Comparison of ENCODE assay signal across 8 cellular contexts in genomic region chr21:37563641-37564340, GRCh38.
DNase-seq lines count a peak whose midpoint lies in the region; ATAC-seq and TF ChIP-seq lines count a peak whose summit lies in the region.

No MANE protein-coding gene starts in this region.

- H3K4me3 ChIP-seq in SK-N-SH (ENCODE audit: low read depth in 2 of 2, low read length in 1 of 2): peak overlapping the region; percentile 68 to 73
- H3K4me3 ChIP-seq in parathyroid adenoma (ENCODE audit: low read depth, low read length): peak overlapping the region; percentile 61
- H3K4me3 ChIP-seq in tibial artery: peak overlapping the region; percentile 63 to 70

- peak overlapping the region; percentile 98 to 99 for H3K27ac Mint-ChIP-seq in activated naive CD4-positive, alpha-beta T cell treated with anti-CD3 and anti-CD28 coated beads, Interleukin-2, amount 50 U/mL, for 72 hours
- H3K27ac Mint-ChIP-seq in glutamatergic neuron (ENCODE audit: unreplicated experiment): peak overlapping the region; percentile 43

- TF ChIP-seq CTCF in SK-N-SH (IDR thresholded peaks at IDR 0.05) (peak; percentile 47), glutamatergic neuron (IDR thresholded peaks at IDR 0.05; ENCODE audit: partially characterized antibody, unreplicated experiment) (peak; percentile 10), parathyroid adenoma (IDR thresholded peaks at IDR 0.05) (no peak), tibial artery (IDR thresholded peaks at IDR 0.05) (peak; percentile 44 to 47)

- TF ChIP-seq POLR2A in GM10847 (IDR thresholded peaks at IDR 0.05; ENCODE audit: extremely low read depth, insufficient read length): peak; percentile 67

- H3K27ac ChIP-seq in SK-N-SH (ENCODE audit: low read depth in 2 of 2, low read length in 1 of 2) (peak overlapping the region; percentile 87 to 99), parathyroid adenoma (peak overlapping the region; percentile 39), tibial artery (peak overlapping the region; percentile 84 to 86)

- peaks cover 4 to 9% of the 10 kb centered on the region in 2 donors for H3K9me3 Mint-ChIP-seq in activated naive CD4-positive, alpha-beta T cell treated with anti-CD3 and anti-CD28 coated beads, Interleukin-2, amount 50 U/mL, for 72 hours
- no peaks in the 10 kb centered on the region for H3K9me3 Mint-ChIP-seq in glutamatergic neuron (ENCODE audit: unreplicated experiment)

- H3K4me1 ChIP-seq in SK-N-SH (ENCODE audit: control insufficient read depth in 1 of 2, insufficient read depth in 2 of 2, low read depth in 1 of 2, low read length in 1 of 2) (peaks cover 7 to 20% of the 10 kb centered on the region in 2 experiments; a peak in 2 of 4 replicates), parathyroid adenoma (no peaks in the 10 kb centered on the region), tibial artery (peaks cover 0 to 21% (median 16%) of the 10 kb centered on the region in 4 donors)

- H2AFZ ChIP-seq in SK-N-SH (ENCODE audit: low read depth) (peak overlapping the region; percentile 99), parathyroid adenoma (peak overlapping the region; percentile 90)

- no peaks in the 10 kb centered on the region for H3K27me3 ChIP-seq in SK-N-SH (ENCODE audit: insufficient read depth)
- H3K27me3 ChIP-seq in parathyroid adenoma (ENCODE audit: control insufficient read depth, insufficient read depth, low read length): no peaks in the 10 kb centered on the region
- no peaks in the 10 kb centered on the region for H3K27me3 ChIP-seq in tibial artery

- H4K20me1 ChIP-seq in SK-N-SH (ENCODE audit: insufficient read depth): no peaks in the 10 kb centered on the region

- no peaks in the 10 kb centered on the region for H3K9me3 ChIP-seq in SK-N-SH
- H3K9me3 ChIP-seq in parathyroid adenoma (ENCODE audit: control insufficient read depth, low read length): no peaks in the 10 kb centered on the region
- H3K9me3 ChIP-seq in tibial artery: no peaks in the 10 kb centered on the region

- no peaks in the 10 kb centered on the region for H3K4me1 Mint-ChIP-seq in glutamatergic neuron (ENCODE audit: low read depth, unreplicated experiment)

- DNase-seq in NAMALWA (ENCODE audit: low spot score) (peak; percentile 90), SK-N-SH (peak; percentile 97), glutamatergic neuron (peak; percentile 86), tibial artery (peak; percentile 93 to 96)
- peak; percentile 90 to 91 for DNase-seq in activated naive CD4-positive, alpha-beta T cell treated with anti-CD3 and anti-CD28 coated beads, Interleukin-2, amount 50 U/mL, for 72 hours (ENCODE audit: low spot score in 2 of 2)

- ATAC-seq in HG02571 (IDR thresholded peaks at IDR 0.05; ENCODE audit: unreplicated experiment): peak; percentile 89
- peak; percentile 82 to 87 for ATAC-seq in activated naive CD4-positive, alpha-beta T cell treated with anti-CD3 and anti-CD28 coated beads, Interleukin-2, amount 50 U/mL, for 72 hours

- peaks cover 12% of the 10 kb centered on the region for H3F3A ChIP-seq in SK-N-SH (replicated peaks; ENCODE audit: insufficient read depth)

- peak overlapping the region; percentile 82 for H3K4me3 Mint-ChIP-seq in glutamatergic neuron (ENCODE audit: unreplicated experiment)

- H3K9me2 ChIP-seq in SK-N-SH: no peaks in the 10 kb centered on the region

- intact Hi-C loops in tibial artery (cut with DNase I; ENCODE audit: low total_unique reads): loop anchor here (5.0 to 10.0 kb wide), 2 partner anchors 196 to 1611 kb away; partner anchors contain the start of gene DYRK1A

- H3K27me3 Mint-ChIP-seq in glutamatergic neuron (ENCODE audit: unreplicated experiment): no peaks in the 10 kb centered on the region

- peak overlapping the region; percentile 96 for H3K4me2 ChIP-seq in SK-N-SH
- peak overlapping the region; percentile 84 for H3K4me2 ChIP-seq in parathyroid adenoma (ENCODE audit: low read length)

- TF ChIP-seq RAD21 in SK-N-SH (IDR thresholded peaks at IDR 0.05; ENCODE audit: low read length): no peak

- POLR2A ChIA-PET in SK-N-SH (lab: Yijun Ruan, JAX): interaction anchor here (0.9 to 1.5 kb wide), 6 partner anchors 9 to 296 kb away, joined by 3 to 9 read pairs (median 4); partner anchors contain the start of gene VPS26C

- H3K9ac ChIP-seq in SK-N-SH (peak overlapping the region; percentile 94), parathyroid adenoma (no peak overlapping the region)

- H3K36me3 ChIP-seq in SK-N-SH (replicated peaks in 1 of 2; ENCODE audit: control insufficient read depth in 1 of 2, insufficient read depth in 2 of 2, low read length in 1 of 2): no peaks in the 10 kb centered on the region
- no peaks in the 10 kb centered on the region for H3K36me3 ChIP-seq in parathyroid adenoma (ENCODE audit: control insufficient read depth, insufficient read depth, low read length)
- H3K36me3 ChIP-seq in tibial artery: no peaks in the 10 kb centered on the region

- TF ChIP-seq EP300 in SK-N-SH (IDR thresholded peaks at IDR 0.05; ENCODE audit: borderline replicate concordance in 1 of 2, low read depth in 1 of 2, low read length in 1 of 2): no peak

- 10% methylated on average over 4 of the region's 67 CpGs for WGBS in SK-N-SH (ENCODE audit: low lambda C conversion rate)

- H3K36me3 Mint-ChIP-seq in activated naive CD4-positive, alpha-beta T cell treated with anti-CD3 and anti-CD28 coated beads, Interleukin-2, amount 50 U/mL, for 72 hours: peaks cover 0 to 5% of the 10 kb centered on the region in 2 donors
- H3K36me3 Mint-ChIP-seq in glutamatergic neuron (ENCODE audit: unreplicated experiment): no peaks in the 10 kb centered on the region

- CTCF ChIA-PET in SK-N-SH (lab: Yijun Ruan, JAX): interaction anchor here (0.6 to 2.9 kb wide), 8 partner anchors 10 to 571 kb away, joined by 3 to 8 read pairs (median 4); no protein-coding TSS in a partner anchor

- no peaks in the 10 kb centered on the region for H3K79me2 ChIP-seq in SK-N-SH (ENCODE audit: insufficient read depth)
- H3K79me2 ChIP-seq in parathyroid adenoma: no peaks in the 10 kb centered on the region

TF ChIP-seq in SK-N-SH, 30 proteins besides CTCF, POLR2A, EP300 and RAD21 (continues in another document):
- no peak for TF ChIP-seq FOXM1 (IDR thresholded peaks at IDR 0.05; ENCODE audit: low read depth)
- TF ChIP-seq PBX3 (IDR thresholded peaks at IDR 0.05): no peak
- TF ChIP-seq USF2 (IDR thresholded peaks at IDR 0.05; ENCODE audit: borderline replicate concordance, low read depth, low read length): peak; percentile 92
- TF ChIP-seq ZBTB33 (IDR thresholded peaks at IDR 0.05; ENCODE audit: borderline replicate concordance, low read depth): no peak
- TF ChIP-seq MEF2A (IDR thresholded peaks at IDR 0.05; ENCODE audit: borderline replicate concordance, low read depth): no peak
- peak; percentile 72 for TF ChIP-seq NRF1 (IDR thresholded peaks at IDR 0.05; ENCODE audit: low read depth, low read length)
- peak; percentile 96 for TF ChIP-seq MAX (IDR thresholded peaks at IDR 0.05; ENCODE audit: low read depth)
- TF ChIP-seq SIN3A (IDR thresholded peaks at IDR 0.05; ENCODE audit: borderline replicate concordance, low read depth, low read length): 0 out of 2 replicates have a peak, but pooled peaks have one; percentile 19
- TF ChIP-seq USF1 (IDR thresholded peaks at IDR 0.05; ENCODE audit: borderline replicate concordance, low read depth): peak; percentile 99
- no peak for TF ChIP-seq EZH2phosphoT487 (IDR thresholded peaks at IDR 0.05; ENCODE audit: borderline replicate concordance, low read depth)
- no peak for TF ChIP-seq RFX5 (IDR thresholded peaks at IDR 0.05; ENCODE audit: low read length)
- TF ChIP-seq CHD2 (IDR thresholded peaks at IDR 0.05; ENCODE audit: low read length, partially characterized antibody): peak; percentile 37
- no peak for TF ChIP-seq FOSL2 (IDR thresholded peaks at IDR 0.05; ENCODE audit: borderline replicate concordance, low read depth)

Comparison
In these comparisons a context has a peak if more than half of its experiments do, and no peak if none do; other contexts are left out.
1. Peak in every context shown above with its lines: DNase-seq, ATAC-seq, H3K4me3 ChIP-seq and H3K27ac ChIP-seq.
2. H3K27ac ChIP-seq: peak in every context shown above with its lines; median percentile 93 in SK-N-SH; 85 in tibial artery; 39 in parathyroid adenoma.